In the genomic region with DNA sequence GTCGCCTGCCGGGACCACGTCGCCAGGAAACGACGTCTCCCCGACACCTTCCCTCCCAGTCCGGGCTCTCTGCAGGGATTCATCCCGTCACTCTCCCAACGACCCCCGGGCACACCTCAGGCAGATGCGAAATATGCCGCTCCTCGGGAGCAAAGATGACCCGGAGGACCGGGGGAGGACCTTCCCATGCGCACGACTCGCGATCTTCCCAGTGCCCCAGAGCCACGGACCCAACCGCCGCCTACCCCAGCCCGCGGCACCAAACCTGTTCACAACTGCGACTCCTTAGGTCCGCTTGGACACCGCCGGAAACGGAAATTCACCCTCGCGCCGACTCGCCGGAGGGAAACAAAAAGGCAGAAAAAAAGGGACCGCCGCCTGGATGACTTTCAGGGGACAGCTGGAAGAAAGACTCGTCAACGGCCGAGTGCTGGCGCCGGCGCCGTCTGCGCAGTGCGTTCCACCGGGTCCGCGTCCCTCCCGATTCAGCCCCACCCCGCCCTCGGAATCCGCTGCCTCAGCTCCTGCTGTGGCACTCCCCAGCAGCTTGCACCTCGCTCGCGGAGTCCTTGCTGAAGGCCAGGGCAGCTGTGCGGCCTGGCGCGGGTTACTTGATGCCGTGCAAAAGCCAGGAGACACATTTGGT, we compare ENCODE assay signal across 8 cellular contexts. TPM values are rescaled to one million over a fixed set of nuclear protein-coding genes. Genes with fewer than 3 reads are reported as not detected.
DNase-seq lines count a peak whose midpoint lies in the region; ATAC-seq and FAIRE-seq lines count a peak whose summit lies in the region.
"Not testable (repeated sequence)": the region's sequence is repeated elsewhere in the genome, so short reads cannot be mapped to it uniquely, and the experiment has no call there.

No MANE protein-coding gene starts in this region.

- H3K4me1 Mint-ChIP-seq in activated CD4-positive, alpha-beta T cell treated with anti-CD3 and anti-CD28 coated beads for 36 hours: not testable (repeated sequence)

- FAIRE-seq in GM19239 (lab: Jason Lieb, UNC): not testable (repeated sequence)

- not testable (repeated sequence) for H3K36me3 Mint-ChIP-seq in activated CD4-positive, alpha-beta T cell treated with anti-CD3 and anti-CD28 coated beads for 36 hours (ENCODE audit: low read depth)

- not testable (repeated sequence) for H3K27me3 Mint-ChIP-seq in activated CD4-positive, alpha-beta T cell treated with anti-CD3 and anti-CD28 coated beads for 36 hours

- peak; percentile 93 for ATAC-seq in HG03432 (IDR thresholded peaks at IDR 0.05; ENCODE audit: unreplicated experiment)
- ATAC-seq in activated CD4-positive, alpha-beta T cell treated with anti-CD3 and anti-CD28 coated beads for 36 hours: peak; percentile 90

- H3K27ac ChIP-seq in cingulate gyrus (ENCODE audit: low read depth, low read length): peak overlapping the region; percentile 30

- not testable (repeated sequence) for H3K9me3 Mint-ChIP-seq in activated CD4-positive, alpha-beta T cell treated with anti-CD3 and anti-CD28 coated beads for 36 hours (ENCODE audit: low read depth)

- peak overlapping the region; percentile 91 for H3K27ac Mint-ChIP-seq in activated CD4-positive, alpha-beta T cell treated with anti-CD3 and anti-CD28 coated beads for 36 hours

- DNase-seq in AG20443 (ENCODE audit: low spot score): peak; percentile 55
- peak; percentile 19 for DNase-seq in GM19239 (ENCODE audit: insufficient read length, low spot score)
- DNase-seq in NCI-H446 treated with DMSO at 0.1 percent for 48 hours (lab: John Stamatoyannopoulos, UW): peak; percentile 61
- DNase-seq in activated CD4-positive, alpha-beta T cell treated with anti-CD3 and anti-CD28 coated beads for 36 hours: peak; percentile 89
- DNase-seq in kidney tubule cell (ENCODE audit: low spot score): peak; percentile 92
- peak; percentile 77 to 80 for DNase-seq in stimulated activated CD4-positive, alpha-beta T cell treated with anti-CD3 and anti-CD28 coated beads, Interleukin-15, amount 100 ng/mL, for 48 hours (ENCODE audit: low read depth in 2 of 2)

- peak overlapping the region; percentile 88 for H3K4me3 Mint-ChIP-seq in activated CD4-positive, alpha-beta T cell treated with anti-CD3 and anti-CD28 coated beads for 36 hours

- POLR2A ChIA-PET in activated CD4-positive, alpha-beta T cell treated with anti-CD3 and anti-CD28 coated beads for 36 hours (lab: Charles Lee): not testable (repeated sequence)

- intact Hi-C loops in activated CD4-positive, alpha-beta T cell treated with anti-CD3 and anti-CD28 coated beads for 36 hours (cut with DNase I, micrococcal nuclease): not testable (repeated sequence)

- CTCF ChIA-PET in activated CD4-positive, alpha-beta T cell treated with anti-CD3 and anti-CD28 coated beads for 36 hours (lab: Charles Lee): not testable (repeated sequence)

RNA-seq across cellular contexts. Expression of a gene that starts 29.9 kb away (rescaled TPM):
- 1 to 10 TPM; 3.7 to 4.1 TPM for total RNA-seq in activated CD4-positive, alpha-beta T cell treated with anti-CD3 and anti-CD28 coated beads for 36 hours

Comparison
In these comparisons a context has a peak if more than half of its experiments do, and no peak if none do; other contexts are left out.
1. Peak in every context shown above with its lines: DNase-seq, ATAC-seq and H3K27ac ChIP-seq.
2. DNase-seq: peak in every context shown above with its lines; median percentile 92 in kidney tubule cell; 89 in activated CD4-positive, alpha-beta T cell treated with anti-CD3 and anti-CD28 coated beads for 36 hours; 78 in stimulated activated CD4-positive, alpha-beta T cell treated with anti-CD3 and anti-CD28 coated beads, Interleukin-15, amount 100 ng/mL, for 48 hours; 61 in NCI-H446 treated with DMSO at 0.1 percent for 48 hours; 55 in AG20443; 19 in GM19239.